Comparison of ENCODE assay signal across 18 cellular contexts in genomic region chr20:771741-772464, GRCh38. TPM values are rescaled to one million over a fixed set of nuclear protein-coding genes. Genes with fewer than 3 reads are reported as not detected.
DNase-seq lines count a peak whose midpoint lies in the region; ATAC-seq, FAIRE-seq and TF ChIP-seq lines count a peak whose summit lies in the region.
"Had no signal": no experiment of that assay in that cellular context is flagged by ENCODE, and none has a peak within 500 bp of the region (broad histone marks: within the 10 kb centered on the region; RNA-seq: fewer than 3 reads in every experiment).

No MANE protein-coding gene starts in this region.

- H3K36me3 ChIP-seq in Peyer's patch (no peaks in the 10 kb centered on the region), osteoblast (ENCODE audit: insufficient read depth, low read length) (no peaks in the 10 kb centered on the region)
- H3K36me3 ChIP-seq: BLaER1 had no signal

- 37% methylated on average over 9 of the region's 9 CpGs for WGBS in A549 (ENCODE audit: missing lambda C conversion rate)

- no peaks in the 10 kb centered on the region for H4K20me1 ChIP-seq in osteoblast (ENCODE audit: insufficient read depth, low read length)
- H4K20me1 ChIP-seq: BLaER1 had no signal

- peak overlapping the region; percentile 88 for H3K27ac Mint-ChIP-seq in glutamatergic neuron (ENCODE audit: unreplicated experiment)
- H3K27ac Mint-ChIP-seq in immature natural killer cell, result no peak overlapping the region

- H3K27me3 Mint-ChIP-seq in glutamatergic neuron (ENCODE audit: unreplicated experiment) (peaks cover 5% of the 10 kb centered on the region), immature natural killer cell (ENCODE audit: low read depth in 3 of 3) (peaks cover 5 to 17% (median 10%) of the 10 kb centered on the region in 3 donors)

- no peak for FAIRE-seq in A549 (lab: Jason Lieb, UNC)
- FAIRE-seq: GM12878, GM18507 had no signal

- TF ChIP-seq CTCF in A549 (IDR thresholded peaks at IDR 0.05) (no peak), Peyer's patch (IDR thresholded peaks at IDR 0.05) (no peak), glutamatergic neuron (IDR thresholded peaks at IDR 0.05; ENCODE audit: partially characterized antibody, unreplicated experiment) (no peak), osteoblast (IDR thresholded peaks at IDR 0.05; ENCODE audit: extremely low read depth, low read depth, low read length) (no peak)

- H3K27me3 ChIP-seq in Peyer's patch (no peaks in the 10 kb centered on the region), osteoblast (ENCODE audit: insufficient read depth, low read length) (no peaks in the 10 kb centered on the region)
- H3K27me3 ChIP-seq: BLaER1 had no signal

- no peak for DNase-seq in A549 (ENCODE audit: low read depth in 1 of 2, low spot score in 1 of 2)
- peak in 2 of 3 donors; percentile 59 to 62 for DNase-seq in Peyer's patch
- no peak for DNase-seq in glutamatergic neuron
- DNase-seq in osteoblast (ENCODE audit: insufficient read length, low spot score, missing footprints), result peak; percentile 78
- no peak for DNase-seq in NCI-H446 treated with DMSO at 0.1 percent for 48 hours (lab: John Stamatoyannopoulos, UW)
- no peak for DNase-seq in immature natural killer cell
- DNase-seq: AML-193; Caco-2; CD8-positive, alpha-beta memory T cell; GM23248; H7 had no signal

- H3K36me3 Mint-ChIP-seq in glutamatergic neuron (ENCODE audit: unreplicated experiment) (no peaks in the 10 kb centered on the region), immature natural killer cell (no peaks in the 10 kb centered on the region)
- H3K36me3 Mint-ChIP-seq: CD8-positive, alpha-beta memory T cell had no signal

- H3K4me3 Mint-ChIP-seq in glutamatergic neuron (ENCODE audit: unreplicated experiment) (peak overlapping the region; percentile 9), immature natural killer cell (no peak overlapping the region)
- H3K4me3 Mint-ChIP-seq: CD8-positive, alpha-beta memory T cell had no signal

- no peaks in the 10 kb centered on the region for H3K79me2 ChIP-seq in osteoblast (ENCODE audit: insufficient read depth, low read length)

- H3K4me1 Mint-ChIP-seq in glutamatergic neuron (ENCODE audit: low read depth, unreplicated experiment), result peaks cover 11% of the 10 kb centered on the region
- no peaks in the 10 kb centered on the region for H3K4me1 Mint-ChIP-seq in immature natural killer cell
- H3K4me1 Mint-ChIP-seq: CD8-positive, alpha-beta memory T cell had no signal

- H3K27ac ChIP-seq in A549 (no peak overlapping the region), Peyer's patch (peak overlapping the region in 3 of 4 donors; percentile 57 to 90 (median 77)), osteoblast (ENCODE audit: low read depth, low read length) (no peak overlapping the region)
- H3K27ac ChIP-seq: 22Rv1, BLaER1, GM23248, HL-60 had no signal

- peaks cover 3% of the 10 kb centered on the region; the same call in 1 of the 3 replicates for H3K9me3 ChIP-seq in A549
- H3K9me3 ChIP-seq in Peyer's patch, result no peaks in the 10 kb centered on the region
- peaks cover 2% of the 10 kb centered on the region for H3K9me3 ChIP-seq in osteoblast (ENCODE audit: low read depth, low read length)
- H3K9me3 ChIP-seq: Caco-2 had no signal

- no peak overlapping the region for H3K4me2 ChIP-seq in A549
- no peak overlapping the region for H3K4me2 ChIP-seq in osteoblast (ENCODE audit: insufficient read depth, low read length)

- POLR2A ChIA-PET in A549 (lab: Yijun Ruan, JAX), result no interaction called here

- H3K4me3 ChIP-seq in A549 (no peak overlapping the region), Peyer's patch (peak overlapping the region in 1 of 4 donors; percentile 36), osteoblast (ENCODE audit: insufficient read depth, low read length) (no peak overlapping the region)
- H3K4me3 ChIP-seq: BLaER1, GM12878, GM23248 had no signal

- TF ChIP-seq RAD21 in A549 (conservative IDR thresholded peaks at IDR 0.05 in 1 of 2, IDR thresholded peaks at IDR 0.05 in 1 of 2), result no peak

- TF ChIP-seq POLR2A in A549 (IDR thresholded peaks at IDR 0.05; ENCODE audit: low read length), result no peak
- TF ChIP-seq POLR2A in Peyer's patch (IDR thresholded peaks at IDR 0.05), result peak; percentile 37 to 75

- H2AFZ ChIP-seq in osteoblast (ENCODE audit: low read length), result no peak overlapping the region
- H2AFZ ChIP-seq: GM23248 had no signal

- peaks cover 11% of the 10 kb centered on the region; the same call in 2 of the 3 replicates for H3K4me1 ChIP-seq in A549
- peaks cover 0 to 41% (median 0%) of the 10 kb centered on the region in 4 donors for H3K4me1 ChIP-seq in Peyer's patch
- no peaks in the 10 kb centered on the region for H3K4me1 ChIP-seq in osteoblast (ENCODE audit: insufficient read depth, low read length)

- H3K9me3 Mint-ChIP-seq in glutamatergic neuron (ENCODE audit: unreplicated experiment), result peaks cover 5% of the 10 kb centered on the region
- no peaks in the 10 kb centered on the region for H3K9me3 Mint-ChIP-seq in immature natural killer cell
- H3K9me3 Mint-ChIP-seq: CD8-positive, alpha-beta memory T cell had no signal

- TF ChIP-seq EP300 in A549 (IDR thresholded peaks at IDR 0.05), result no peak

- ATAC-seq in A549 (no peak), HG03095 (IDR thresholded peaks at IDR 0.05; ENCODE audit: unreplicated experiment) (no peak), HG03378 (IDR thresholded peaks at IDR 0.05; ENCODE audit: unreplicated experiment) (no peak)
- ATAC-seq: GM12878 had no signal

- CTCF ChIA-PET in A549 (lab: Yijun Ruan, JAX), result interaction anchor here (1.0 to 3.2 kb wide), 3 partner anchors 10 to 336 kb away, joined by 3 to 18 read pairs (median 11); no protein-coding TSS in a partner anchor

TF ChIP-seq in A549, 52 proteins besides CTCF, POLR2A, EP300 and RAD21:
- TF ChIP-seq ATOH8 (CRISPR knock-in tag; IDR thresholded peaks at IDR 0.05; ENCODE audit: low read depth) (no peak), ZNF302 (CRISPR knock-in tag; IDR thresholded peaks at IDR 0.05) (no peak), USF2 (IDR thresholded peaks at IDR 0.05) (0 out of 2 replicates have a peak, but pooled peaks have one; percentile 22), RARB (CRISPR knock-in tag; IDR thresholded peaks at IDR 0.05) (no peak), ELK1 (IDR thresholded peaks at IDR 0.05; ENCODE audit: low read depth, low read length) (no peak), CBX2 (IDR thresholded peaks at IDR 0.05; ENCODE audit: borderline replicate concordance, low read depth) (no peak), JUNB (IDR thresholded peaks at IDR 0.05) (no peak), CBX8 (IDR thresholded peaks at IDR 0.05) (no peak)
TF ChIP-seq in A549: peak in this region for 1.

RNA-seq across cellular contexts. Expression of gene SLC52A3, which starts 3.6 kb away (rescaled TPM):
- 0.63 and 0.95 TPM in 2 replicates for polyA plus RNA-seq in A549 (2011; rRNA removed)
- polyA plus RNA-seq in A549 (2012; cell fraction: cytosol; rRNA removed), result 0.41 and 0.47 TPM in 2 replicates
- 1.2 TPM in 2 replicates for polyA plus RNA-seq in A549 (2012; cell fraction: nucleus; rRNA removed)
- 0.50 to 0.69 TPM (median 0.56 TPM) in 3 replicates for polyA plus RNA-seq in A549 (2017; fragmentation: RNase III; extraction: RNeasy Plus Mini Kit Qiagen cat#74134 plus additional on column Dnase treatment)
- polyA minus RNA-seq in A549 (2011; rRNA and poly(A)+ RNA removed), result 1.2 and 1.8 TPM in 2 replicates
- 100 to 1,000 TPM in 1 of 4 donors, 10 to 100 TPM in 3; 15.7 to 176 (median 26.0) TPM for total RNA-seq in Peyer's patch
- not detected for total RNA-seq in glutamatergic neuron (ENCODE audit: unreplicated experiment)
- not detected in 2 replicates for total RNA-seq in osteoblast
- not detected for polyA plus RNA-seq in immature natural killer cell
- total RNA-seq: CD8-positive, alpha-beta memory T cell; GM12878; GM23248 had no signal
- polyA plus RNA-seq: CD8-positive, alpha-beta memory T cell; GM12878; GM23248 had no signal

Comparison
In these comparisons a context has a peak if more than half of its experiments do, and no peak if none do; other contexts are left out.
1. DNase-seq: peak in Peyer's patch (2 of 3) and osteoblast (single experiment); none in A549 (0 of 2), glutamatergic neuron (single experiment), NCI-H446 treated with DMSO at 0.1 percent for 48 hours (single experiment) and immature natural killer cell (0 of 3).
2. H3K27ac ChIP-seq: peak in Peyer's patch (3 of 4); none in A549 (0 of 2) and osteoblast (single experiment).
3. RNA of gene SLC52A3, which starts 3.6 kb away (total RNA-seq): 15.7 to 176 TPM in Peyer's patch; not detected in glutamatergic neuron (single experiment) and not detected in osteoblast; every median in the first group is over 10 times any median in the second.